Comparison of ENCODE assay signal across 32 cellular contexts in genomic region chrX:102883491-102883890, GRCh38. TPM values are rescaled to one million over a fixed set of nuclear protein-coding genes. Genes with fewer than 3 reads are reported as not detected.
"Had no signal": no experiment of that assay in that cellular context is flagged by ENCODE, and none has a peak within 500 bp of the region (broad histone marks: within the 10 kb centered on the region; RNA-seq: fewer than 3 reads in every experiment).

No MANE protein-coding gene starts in this region.

- H3K27me3 ChIP-seq: ascending aorta, body of pancreas, SJCRH30 had no signal

- H3K27me3 Mint-ChIP-seq: activated CD4-positive, alpha-beta T cell treated with anti-CD3 and anti-CD28 coated beads, Interleukin-2, amount 10 ng/mL, durations not matched to agents 24 days and 14 days; activated naive CD4-positive, alpha-beta T cell treated with anti-CD3 and anti-CD28 coated beads, Interleukin-2, amount 50 U/mL, for 24 hours; activated naive CD8-positive, alpha-beta T cell treated with anti-CD3 and anti-CD28 coated beads, Interleukin-2, amount 10 ng/mL, durations not matched to agents 7 days and 5 days had no signal

- ATAC-seq: activated CD8-positive, alpha-beta T cell treated with anti-CD3 and anti-CD28 coated beads, Interleukin-2, amount 10 ng/mL, durations not matched to agents 7 days and 5 days; body of pancreas; Panc1 had no signal

- H3K4me1 Mint-ChIP-seq: activated CD4-positive, alpha-beta T cell treated with anti-CD3 and anti-CD28 coated beads, Interleukin-2, amount 10 ng/mL, durations not matched to agents 24 days and 14 days; activated naive CD4-positive, alpha-beta T cell treated with anti-CD3 and anti-CD28 coated beads, Interleukin-2, amount 50 U/mL, for 24 hours; activated naive CD8-positive, alpha-beta T cell treated with anti-CD3 and anti-CD28 coated beads, Interleukin-2, amount 10 ng/mL, durations not matched to agents 7 days and 5 days had no signal

- H3K27ac Mint-ChIP-seq: activated CD4-positive, alpha-beta T cell treated with anti-CD3 and anti-CD28 coated beads, Interleukin-2, amount 10 ng/mL, durations not matched to agents 24 days and 14 days; activated CD8-positive, alpha-beta T cell treated with anti-CD3 and anti-CD28 coated beads, Interleukin-2, amount 10 ng/mL, durations not matched to agents 7 days and 5 days; activated naive CD4-positive, alpha-beta T cell treated with anti-CD3 and anti-CD28 coated beads, Interleukin-2, amount 50 U/mL, for 24 hours; activated naive CD8-positive, alpha-beta T cell treated with anti-CD3 and anti-CD28 coated beads, Interleukin-2, amount 10 ng/mL, durations not matched to agents 7 days and 5 days; activated T-cell treated with anti-CD3 and anti-CD28 coated beads, Interleukin-2, amount 50 U/mL, for 24 hours; activated T-helper 2 cell treated with anti-CD3 and anti-CD28 coated beads, Interferon-gamma antibody, Interleukin-2, Interleukin-4, amounts not matched to agents 10 μg/mL and 5 μg/mL and 100 μg/mL, durations not matched to agents 14 hours and 24 hours and 36 hours had no signal

- H3K27ac ChIP-seq: ascending aorta, body of pancreas, breast epithelium, KMS-11, SJCRH30, SK-N-MC, WERI-Rb-1 had no signal

- H3K4me3 ChIP-seq: ascending aorta, body of pancreas, breast epithelium, SJCRH30, SK-N-MC had no signal

- H3K9me3 ChIP-seq: ascending aorta, body of pancreas, breast epithelium, SJCRH30 had no signal

- H3K4me2 ChIP-seq: KMS-11 had no signal

- H3K36me3 ChIP-seq: ascending aorta, breast epithelium, SJCRH30, WERI-Rb-1 had no signal

- H3K9ac ChIP-seq: KMS-11 had no signal

- H3K9me3 Mint-ChIP-seq: activated CD4-positive, alpha-beta T cell treated with anti-CD3 and anti-CD28 coated beads, Interleukin-2, amount 10 ng/mL, durations not matched to agents 24 days and 14 days; activated naive CD4-positive, alpha-beta T cell treated with anti-CD3 and anti-CD28 coated beads, Interleukin-2, amount 50 U/mL, for 24 hours; activated naive CD8-positive, alpha-beta T cell treated with anti-CD3 and anti-CD28 coated beads, Interleukin-2, amount 10 ng/mL, durations not matched to agents 7 days and 5 days; activated T-cell treated with anti-CD3 and anti-CD28 coated beads, Interleukin-2, amount 50 U/mL, for 24 hours; activated T-helper 2 cell treated with anti-CD3 and anti-CD28 coated beads, Interferon-gamma antibody, Interleukin-2, Interleukin-4, amounts not matched to agents 10 μg/mL and 5 μg/mL and 100 μg/mL, durations not matched to agents 14 hours and 24 hours and 36 hours had no signal

- DNase-seq: activated CD4-positive, alpha-beta T cell treated with anti-CD3 and anti-CD28 coated beads, Interleukin-2, amount 10 ng/mL, durations not matched to agents 24 days and 14 days; activated CD4-positive, alpha-beta T cell treated with anti-CD3 and anti-CD28 coated beads, Interleukin-2, amount 50 U/mL, for 48 hours; activated CD8-positive, alpha-beta T cell treated with anti-CD3 and anti-CD28 coated beads, Interleukin-2, amount 10 ng/mL, durations not matched to agents 7 days and 5 days; activated gamma-delta T cell; activated naive CD4-positive, alpha-beta T cell treated with Interleukin-2 at 50 U/mL for 16 hours; activated naive CD8-positive, alpha-beta T cell treated with anti-CD3 and anti-CD28 coated beads, Interleukin-2, amount 10 ng/mL, durations not matched to agents 7 days and 5 days; activated T-cell treated with anti-CD3 and anti-CD28 coated beads, Interleukin-2, amount 50 U/mL, for 24 hours; amygdala; body of pancreas; NCI-H1092 treated with DMSO at 0.1 percent for 48 hours; NCI-H1417; NCI-H146; NCI-H187; NCI-H2029 treated with DMSO at 0.1 percent for 48 hours; NCI-H446; NCI-H510A treated with DMSO at 0.1 percent for 48 hours; NCI-H526 treated with DMSO at 0.1 percent for 48 hours; SHP77; SJCRH30; T1000; WERI-Rb-1 had no signal

- H3K4me3 Mint-ChIP-seq: activated CD4-positive, alpha-beta T cell treated with anti-CD3 and anti-CD28 coated beads, Interleukin-2, amount 10 ng/mL, durations not matched to agents 24 days and 14 days; activated CD8-positive, alpha-beta T cell treated with anti-CD3 and anti-CD28 coated beads, Interleukin-2, amount 10 ng/mL, durations not matched to agents 7 days and 5 days; activated naive CD4-positive, alpha-beta T cell treated with anti-CD3 and anti-CD28 coated beads, Interleukin-2, amount 50 U/mL, for 24 hours; activated naive CD8-positive, alpha-beta T cell treated with anti-CD3 and anti-CD28 coated beads, Interleukin-2, amount 10 ng/mL, durations not matched to agents 7 days and 5 days; activated T-cell treated with anti-CD3 and anti-CD28 coated beads, Interleukin-2, amount 50 U/mL, for 24 hours had no signal

- H3K4me1 ChIP-seq: ascending aorta, body of pancreas, breast epithelium, SJCRH30 had no signal

RNA-seq across cellular contexts. Expression of gene RAB40AL, which starts 53.6 kb away (rescaled TPM):
- total RNA-seq: ascending aorta; LHCN-M2; RPMI7951; T-helper 1 cell treated with Interleukin-12 subunit alpha and Interleukin-12 subunit beta and Interleukin-4 antibody, amounts not matched to agents 30 ng/mL and 1 ng/mL, for 36 hours; T-helper 2 cell treated with Interferon-gamma antibody and Interleukin-4, amounts not matched to agents 100 ng/mL and 5 ng/mL, for 36 hours had no signal
